In the genomic region with DNA sequence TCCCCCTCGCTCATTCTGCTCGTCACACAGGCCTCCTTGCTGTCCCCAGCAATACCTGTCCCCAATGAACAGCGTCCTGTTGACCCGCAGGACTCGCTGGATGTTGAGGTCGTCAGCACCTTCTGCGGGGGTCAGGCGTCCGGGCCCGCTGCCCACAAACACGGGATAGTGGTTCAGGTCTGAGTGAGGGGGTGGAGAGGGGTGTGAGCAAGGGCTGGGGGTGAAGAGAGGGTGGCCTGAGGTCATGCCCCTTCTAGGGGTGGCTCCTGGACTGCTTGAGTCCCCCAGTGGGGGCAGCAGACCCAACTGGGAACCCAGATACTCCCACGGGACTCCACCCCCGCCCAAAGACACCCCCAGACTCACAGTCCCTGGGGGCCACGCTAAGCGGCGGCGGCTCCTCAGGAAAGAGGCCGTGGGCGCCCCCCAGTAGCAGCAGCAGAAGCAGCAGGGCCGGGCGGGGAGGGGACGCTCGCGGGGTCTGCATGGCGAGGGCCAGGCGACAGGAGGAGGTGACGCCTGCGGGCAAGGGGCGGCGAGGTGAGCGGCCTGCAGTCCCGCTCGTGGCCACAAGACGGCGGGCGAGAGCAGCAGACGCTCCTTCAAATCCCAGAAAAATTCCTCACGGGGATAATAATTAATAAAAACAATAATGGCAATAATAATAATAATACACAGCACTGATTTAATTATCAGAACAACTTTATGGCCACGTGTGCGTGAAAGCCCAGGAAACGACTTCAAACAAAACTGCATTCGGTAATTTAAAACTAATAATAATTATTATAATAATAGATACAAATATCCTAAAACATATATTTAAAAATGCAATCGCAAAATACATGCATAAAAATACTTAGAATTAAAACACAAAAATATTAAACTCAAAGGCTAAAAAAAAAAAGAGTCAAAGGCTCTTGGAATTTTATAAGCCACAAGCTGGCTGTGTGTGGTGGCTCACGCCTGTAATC, we compare ENCODE assay signal across 8 cellular contexts. TPM values are rescaled to one million over a fixed set of nuclear protein-coding genes. Genes with fewer than 3 reads are reported as not detected.
DNase-seq lines count a peak whose midpoint lies in the region; ATAC-seq and TF ChIP-seq lines count a peak whose summit lies in the region.

No MANE protein-coding gene starts in this region.

- H3K9ac ChIP-seq in fibroblast of lung (ENCODE audit: insufficient read depth, low read length): no peak overlapping the region

- no peaks in the 10 kb centered on the region for H3K36me3 Mint-ChIP-seq in activated T-helper 17 cell treated with anti-CD3 and anti-CD28 coated beads, Interleukin-2, amount 50 U/mL, for 72 hours (ENCODE audit: low read depth)

- H3K36me3 ChIP-seq in WERI-Rb-1 (peaks cover 36% of the 10 kb centered on the region), fibroblast of lung (ENCODE audit: control insufficient read depth, insufficient read depth, low read length) (no peaks in the 10 kb centered on the region)

- no peak overlapping the region for H3K4me3 Mint-ChIP-seq in activated T-helper 17 cell treated with anti-CD3 and anti-CD28 coated beads, Interleukin-2, amount 50 U/mL, for 72 hours

- no peak overlapping the region for H2AFZ ChIP-seq in fibroblast of lung (ENCODE audit: low read length)

- POLR2A ChIA-PET in AG04450 (lab: Yijun Ruan, JAX): interaction anchor here (1.2 kb wide), 1 partner anchor 12 kb away, joined by 3 read pairs; no protein-coding TSS in a partner anchor

- H3K27me3 Mint-ChIP-seq in activated T-helper 17 cell treated with anti-CD3 and anti-CD28 coated beads, Interleukin-2, amount 50 U/mL, for 72 hours: peaks cover 6% of the 10 kb centered on the region

- no peaks in the 10 kb centered on the region for H3K9me3 Mint-ChIP-seq in activated T-helper 17 cell treated with anti-CD3 and anti-CD28 coated beads, Interleukin-2, amount 50 U/mL, for 72 hours

- ATAC-seq in activated T-helper 17 cell treated with anti-CD3 and anti-CD28 coated beads, Interleukin-2, amount 50 U/mL, for 72 hours (replicated peaks): no peak
- ATAC-seq in GM19023 (IDR thresholded peaks at IDR 0.05; ENCODE audit: unreplicated experiment): no peak

- CTCF ChIA-PET in AG04450 (lab: Charles Lee): interaction anchor here (0.6 to 3.4 kb wide), 7 partner anchors 9 to 78 kb away, joined by 3 to 20 read pairs (median 4); no protein-coding TSS in a partner anchor

- TF ChIP-seq CTCF in AG04450 (IDR thresholded peaks at IDR 0.05; ENCODE audit: low read depth, low read length) (peak; percentile 98), GM12872 (IDR thresholded peaks at IDR 0.05; ENCODE audit: insufficient read depth, low read depth, low read length) (peak; percentile 96), WERI-Rb-1 (IDR thresholded peaks at IDR 0.05; ENCODE audit: low read depth, low read length) (peak; percentile 87), fibroblast of lung (conservative IDR thresholded peaks at IDR 0.05 in 1 of 2, IDR thresholded peaks at IDR 0.05 in 1 of 2; ENCODE audit: low read depth in 1 of 2, low read length in 2 of 2) (peak; percentile 91 to 92), retinal pigment epithelial cell (conservative IDR thresholded peaks at IDR 0.05; ENCODE audit: low read depth, low read length) (peak; percentile 97)

- no peak overlapping the region for H3K4me2 ChIP-seq in fibroblast of lung (ENCODE audit: extremely low read depth, insufficient read depth, low read length)

- no peaks in the 10 kb centered on the region for H3K4me1 ChIP-seq in fibroblast of lung (ENCODE audit: control insufficient read depth, extremely low read depth, insufficient read depth, low read length)

- no peak overlapping the region for H3K27ac Mint-ChIP-seq in activated T-helper 17 cell treated with anti-CD3 and anti-CD28 coated beads, Interleukin-2, amount 50 U/mL, for 72 hours

- H3K79me2 ChIP-seq in fibroblast of lung (ENCODE audit: control insufficient read depth, insufficient read depth, low read length): no peaks in the 10 kb centered on the region

- H3K27me3 ChIP-seq in AG04450 (ENCODE audit: control insufficient read depth, insufficient read depth, low read length) (no peaks in the 10 kb centered on the region), WERI-Rb-1 (ENCODE audit: insufficient read depth, low read depth, severe bottlenecking) (no peaks in the 10 kb centered on the region), fibroblast of lung (ENCODE audit: control insufficient read depth, insufficient read depth, low read length) (no peaks in the 10 kb centered on the region)

- no peak for DNase-seq in AG04450 (ENCODE audit: low read depth, low spot score)
- DNase-seq in WERI-Rb-1: no peak
- DNase-seq in fibroblast of lung (ENCODE audit: low read depth in 2 of 2): no peak
- DNase-seq in retinal pigment epithelial cell (ENCODE audit: low read depth): no peak
- DNase-seq in mesenteric fat pad (ENCODE audit: low spot score): no peak

- no peaks in the 10 kb centered on the region for H3K4me1 Mint-ChIP-seq in activated T-helper 17 cell treated with anti-CD3 and anti-CD28 coated beads, Interleukin-2, amount 50 U/mL, for 72 hours

- H3K4me3 ChIP-seq in AG04450 (ENCODE audit: low read depth, low read length) (no peak overlapping the region), WERI-Rb-1 (ENCODE audit: low read depth, low read length) (no peak overlapping the region), fibroblast of lung (replicated peaks in 1 of 4; ENCODE audit: control extremely low read depth in 1 of 4, insufficient read depth in 1 of 4, low read depth in 3 of 4, low read length in 4 of 4) (no peak overlapping the region), retinal pigment epithelial cell (ENCODE audit: low read length) (no peak overlapping the region)

- H4K20me1 ChIP-seq in fibroblast of lung (ENCODE audit: control insufficient read depth, extremely low read depth, insufficient read depth, low read length): no peaks in the 10 kb centered on the region

- H3K27ac ChIP-seq in AG04450 (ENCODE audit: low read depth, low read length): no peak overlapping the region
- no peak overlapping the region for H3K27ac ChIP-seq in WERI-Rb-1
- H3K27ac ChIP-seq in fibroblast of lung (ENCODE audit: insufficient read depth, low read length): no peak overlapping the region

- H3K9me3 ChIP-seq in AG04450 (ENCODE audit: control insufficient read depth, insufficient read depth, low read length) (peaks cover 4% of the 10 kb centered on the region; the same call in 1 of the 2 replicates), WERI-Rb-1 (ENCODE audit: severe bottlenecking) (no peaks in the 10 kb centered on the region), fibroblast of lung (ENCODE audit: control insufficient read depth, insufficient read depth, low read depth, low read length) (no peaks in the 10 kb centered on the region)

RNA-seq across cellular contexts. Expression of a gene that starts 1.2 kb away (rescaled TPM):
- 0.66 and 1.1 TPM in 2 replicates for polyA plus RNA-seq in AG04450 (2011; rRNA removed)
- polyA minus RNA-seq in AG04450 (2011; rRNA and poly(A)+ RNA removed): 1.5 and 1.6 TPM in 2 replicates
- under 0.01 TPM in 2 replicates for total RNA-seq in fibroblast of lung
- polyA plus RNA-seq in fibroblast of lung: 0.07 and 0.31 TPM in 2 replicates
- polyA plus RNA-seq in fibroblast of lung (2012): 0.16 and 0.45 TPM in 2 replicates
- 0.33 and 1.6 TPM in 2 replicates for polyA minus RNA-seq in fibroblast of lung (ENCODE audit: low replicate concordance)
- total RNA-seq in activated T-helper 17 cell treated with anti-CD3 and anti-CD28 coated beads, Interleukin-2, amount 50 U/mL, for 72 hours: under 1 TPM in 1 of 2 donors, not detected in 1; 0.05 TPM
- total RNA-seq in mesenteric fat pad: 35.1 TPM

RNA-seq across cellular contexts. Expression of a gene that starts 18.4 kb away (rescaled TPM):
- polyA plus RNA-seq in AG04450 (2011; rRNA removed): 0.05 and 0.07 TPM in 2 replicates
- polyA minus RNA-seq in AG04450 (2011; rRNA and poly(A)+ RNA removed): not detected in 2 replicates
- not detected in 2 replicates for total RNA-seq in fibroblast of lung
- polyA plus RNA-seq in fibroblast of lung: 0.10 TPM in 1 of 2 replicates, not detected in the other
- not detected in 2 replicates for polyA plus RNA-seq in fibroblast of lung (2012)
- 0.07 TPM in 1 of 2 replicates, not detected in the other for polyA minus RNA-seq in fibroblast of lung (ENCODE audit: low replicate concordance)
- total RNA-seq in activated T-helper 17 cell treated with anti-CD3 and anti-CD28 coated beads, Interleukin-2, amount 50 U/mL, for 72 hours: under 1 TPM; 0.53 to 0.93 TPM
- 4.0 TPM for total RNA-seq in mesenteric fat pad

RNA-seq across cellular contexts. Expression of a gene that starts 23.2 kb away (rescaled TPM):
- polyA plus RNA-seq in AG04450 (2011; rRNA removed): not detected in 2 replicates
- not detected in 2 replicates for polyA minus RNA-seq in AG04450 (2011; rRNA and poly(A)+ RNA removed)
- total RNA-seq in fibroblast of lung: not detected in 2 replicates
- not detected in 2 replicates for polyA plus RNA-seq in fibroblast of lung
- polyA plus RNA-seq in fibroblast of lung (2012): not detected in 2 replicates
- not detected in 2 replicates for polyA minus RNA-seq in fibroblast of lung (ENCODE audit: low replicate concordance)
- under 1 TPM in 1 of 2 donors, not detected in 1; 0.17 TPM for total RNA-seq in activated T-helper 17 cell treated with anti-CD3 and anti-CD28 coated beads, Interleukin-2, amount 50 U/mL, for 72 hours
- total RNA-seq in mesenteric fat pad: 62.5 TPM

RNA-seq across cellular contexts. Expression of a gene that starts 40.0 kb away (rescaled TPM):
- 0.07 and 0.11 TPM in 2 replicates for polyA plus RNA-seq in AG04450 (2011; rRNA removed)
- polyA minus RNA-seq in AG04450 (2011; rRNA and poly(A)+ RNA removed): 0.09 and 0.14 TPM in 2 replicates
- total RNA-seq in fibroblast of lung: 2.6 and 5.3 TPM in 2 replicates
- 0.05 and 0.07 TPM in 2 replicates for polyA plus RNA-seq in fibroblast of lung
- 0.25 and 0.30 TPM in 2 replicates for polyA plus RNA-seq in fibroblast of lung (2012)
- 0.04 and 0.67 TPM in 2 replicates for polyA minus RNA-seq in fibroblast of lung (ENCODE audit: low replicate concordance)
- total RNA-seq in activated T-helper 17 cell treated with anti-CD3 and anti-CD28 coated beads, Interleukin-2, amount 50 U/mL, for 72 hours: under 1 TPM in 1 of 2 donors, not detected in 1; 0.05 TPM
- 2,078 TPM for total RNA-seq in mesenteric fat pad

Comparison
In these comparisons a context has a peak if more than half of its experiments do, and no peak if none do; other contexts are left out.
1. RNA of a gene that starts 1.2 kb away (total RNA-seq): 35.1 TPM in mesenteric fat pad (single experiment); 0.05 TPM in activated T-helper 17 cell treated with anti-CD3 and anti-CD28 coated beads, Interleukin-2, amount 50 U/mL, for 72 hours and under 0.01 TPM in fibroblast of lung; every median in the first group is over 10 times any median in the second.
2. RNA of a gene that starts 23.2 kb away (total RNA-seq): 62.5 TPM in mesenteric fat pad (single experiment); 0.17 TPM in activated T-helper 17 cell treated with anti-CD3 and anti-CD28 coated beads, Interleukin-2, amount 50 U/mL, for 72 hours and not detected in fibroblast of lung; every median in the first group is over 10 times any median in the second.
3. Peak in every context shown above with its lines, with median percentiles within 50 percentile points of each other: CTCF ChIP-seq.